Comparison of ENCODE assay signal across 16 cellular contexts in genomic region chr6:39992861-39993622, GRCh38. TPM values are rescaled to one million over a fixed set of nuclear protein-coding genes. Genes with fewer than 3 reads are reported as not detected.
"Had no signal": no experiment of that assay in that cellular context is flagged by ENCODE, and none has a peak within 500 bp of the region (broad histone marks: within the 10 kb centered on the region; RNA-seq: fewer than 3 reads in every experiment).

No MANE protein-coding gene starts in this region.

- DNase-seq: activated CD4-positive, alpha-beta T cell treated with anti-CD3 and anti-CD28 coated beads for 4 hours; activated CD8-positive, alpha-beta T cell treated with anti-CD3 and anti-CD28 coated beads, Interleukin-2, amount 10 ng/mL, durations not matched to agents 7 days and 5 days; activated naive CD4-positive, alpha-beta T cell treated with Interleukin-2 at 50 U/mL for 16 hours; activated naive CD8-positive, alpha-beta T cell treated with anti-CD3 and anti-CD28 coated beads, Interleukin-2, amount 50 U/mL, for 24 hours; central memory CD4-positive, alpha-beta T cell; cortex of kidney; effector CD8-positive, alpha-beta T cell; head of caudate nucleus; mesendoderm; sigmoid colon; stimulated activated CD4-positive, alpha-beta T cell treated with anti-CD3 and anti-CD28 coated beads, Interleukin-2, amount 100 ng/mL, for 24 hours; stimulated activated naive B cell treated with anti-CD40 and anti-IgM and Interleukin-4, amounts not matched to agents 10 μg/mL and 1 μg/mL and 100 μg/mL, for 72 hours; substantia nigra had no signal

- H3K27me3 ChIP-seq: foreskin keratinocyte, sigmoid colon had no signal

- FAIRE-seq: keratinocyte had no signal

- ATAC-seq: activated CD8-positive, alpha-beta T cell treated with anti-CD3 and anti-CD28 coated beads, Interleukin-2, amount 10 ng/mL, durations not matched to agents 7 days and 5 days; activated naive CD8-positive, alpha-beta T cell treated with anti-CD3 and anti-CD28 coated beads, Interleukin-2, amount 50 U/mL, for 24 hours; foreskin keratinocyte; stimulated activated naive B cell treated with anti-CD40 and anti-IgM and Interleukin-4, amounts not matched to agents 10 μg/mL and 1 μg/mL and 100 μg/mL, for 72 hours had no signal

- H3K27ac ChIP-seq: epithelial cell of prostate, foreskin keratinocyte, sigmoid colon had no signal

- H3K4me3 ChIP-seq: sigmoid colon had no signal

- H3K36me3 ChIP-seq: sigmoid colon had no signal

- H3K4me1 ChIP-seq: foreskin keratinocyte, sigmoid colon had no signal

RNA-seq across cellular contexts. Expression of gene MOCS1, which starts 58.8 kb away (rescaled TPM):
- total RNA-seq: activated CD8-positive, alpha-beta T cell treated with anti-CD3 and anti-CD28 coated beads, Interleukin-2, amount 10 ng/mL, durations not matched to agents 7 days and 5 days had no signal
